Comparison of ENCODE assay signal across 1 cellular context in the genomic region with DNA sequence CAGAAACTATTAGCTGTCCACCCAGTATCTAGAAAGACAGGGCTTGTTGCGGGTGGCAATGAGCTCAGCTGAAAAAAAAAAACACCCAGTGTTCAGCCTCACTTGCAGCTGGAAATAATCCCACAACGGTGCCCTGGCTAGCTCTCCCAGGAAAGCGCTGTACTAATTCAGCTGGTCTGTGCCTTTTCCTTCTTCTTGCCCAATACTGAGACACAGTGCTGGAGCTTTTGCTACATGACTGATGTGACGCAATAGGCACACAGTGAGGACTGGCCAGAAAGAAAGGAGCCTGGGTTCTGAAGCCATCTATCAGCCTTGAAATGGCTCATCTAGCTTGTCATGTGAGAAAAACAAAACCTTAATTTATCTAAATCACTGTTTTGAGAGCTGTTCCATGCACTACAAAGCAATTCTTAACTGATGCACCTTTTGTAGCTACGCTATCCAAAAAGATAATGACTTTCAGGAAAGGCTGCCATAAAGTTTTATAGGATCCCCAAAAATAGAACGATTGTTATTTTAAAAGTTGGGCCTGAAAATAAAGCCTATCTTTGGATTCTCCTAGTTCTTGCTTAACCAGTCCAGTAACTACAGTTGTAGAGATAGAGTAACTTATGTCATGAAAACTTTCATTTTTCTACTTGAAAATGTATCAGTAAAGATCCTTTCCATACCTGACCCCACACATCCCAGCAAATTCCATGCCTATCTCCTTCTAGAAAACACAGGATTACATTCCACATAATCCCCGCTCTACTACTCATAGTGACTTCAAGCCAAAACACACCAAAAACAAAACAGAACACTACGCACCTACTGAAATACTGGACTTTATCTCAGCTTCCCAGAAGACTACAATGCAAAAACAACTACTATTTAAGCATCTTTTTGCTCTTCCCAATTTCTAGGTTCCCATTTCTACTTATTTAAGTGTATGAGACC.
A peak's percentile ranks its signal among the peaks of the same experiment; 100 is the strongest.
TF ChIP-seq lines count a peak whose summit lies in the region.

No MANE protein-coding gene starts in this region.

TF ChIP-seq in HepG2, 621 proteins besides CTCF, POLR2A, EP300 and RAD21 (continued from another document and continues in another):
- no peak for TF ChIP-seq IKZF5 (CRISPR knock-in tag; IDR thresholded peaks at IDR 0.05)
- TF ChIP-seq HNRNPLL (IDR thresholded peaks at IDR 0.05; ENCODE audit: low read depth, low read length, poor library complexity, severe bottlenecking): no peak
- no peak for TF ChIP-seq POLR2AphosphoS5 (IDR thresholded peaks at IDR 0.05; ENCODE audit: low read depth, low read length)
- TF ChIP-seq GATAD2A (CRISPR knock-in tag; IDR thresholded peaks at IDR 0.05): peak; percentile 86
- TF ChIP-seq, protein P1, sequence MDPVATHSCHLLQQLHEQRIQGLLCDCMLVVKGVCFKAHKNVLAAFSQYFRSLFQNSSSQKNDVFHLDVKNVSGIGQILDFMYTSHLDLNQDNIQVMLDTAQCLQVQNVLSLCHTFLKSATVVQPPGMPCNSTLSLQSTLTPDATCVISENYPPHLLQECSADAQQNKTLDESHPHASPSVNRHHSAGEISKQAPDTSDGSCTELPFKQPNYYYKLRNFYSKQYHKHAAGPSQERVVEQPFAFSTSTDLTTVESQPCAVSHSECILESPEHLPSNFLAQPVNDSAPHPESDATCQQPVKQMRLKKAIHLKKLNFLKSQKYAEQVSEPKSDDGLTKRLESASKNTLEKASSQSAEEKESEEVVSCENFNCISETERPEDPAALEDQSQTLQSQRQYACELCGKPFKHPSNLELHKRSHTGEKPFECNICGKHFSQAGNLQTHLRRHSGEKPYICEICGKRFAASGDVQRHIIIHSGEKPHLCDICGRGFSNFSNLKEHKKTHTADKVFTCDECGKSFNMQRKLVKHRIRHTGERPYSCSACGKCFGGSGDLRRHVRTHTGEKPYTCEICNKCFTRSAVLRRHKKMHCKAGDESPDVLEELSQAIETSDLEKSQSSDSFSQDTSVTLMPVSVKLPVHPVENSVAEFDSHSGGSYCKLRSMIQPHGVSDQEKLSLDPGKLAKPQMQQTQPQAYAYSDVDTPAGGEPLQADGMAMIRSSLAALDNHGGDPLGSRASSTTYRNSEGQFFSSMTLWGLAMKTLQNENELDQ (CRISPR knock-in tag; IDR thresholded peaks at IDR 0.05; ENCODE audit: borderline replicate concordance): no peak
- TF ChIP-seq MAF1 (CRISPR knock-in tag; IDR thresholded peaks at IDR 0.05; ENCODE audit: borderline replicate concordance): no peak
- no peak for TF ChIP-seq ZNF572 (CRISPR knock-in tag; IDR thresholded peaks at IDR 0.05)
- 0 out of 2 replicates have a peak, but pooled peaks have one; percentile 29 for TF ChIP-seq ZNF121 (CRISPR knock-in tag; IDR thresholded peaks at IDR 0.05)
- TF ChIP-seq TFDP2 (CRISPR knock-in tag; IDR thresholded peaks at IDR 0.05): no peak
- no peak for TF ChIP-seq LCORL (IDR thresholded peaks at IDR 0.05)
- peak; percentile 60; the same call in 1 of the 2 replicates for TF ChIP-seq LCORL (CRISPR knock-in tag; IDR thresholded peaks at IDR 0.05)
- TF ChIP-seq NR0B2 (CRISPR knock-in tag; IDR thresholded peaks at IDR 0.05): no peak
- 0 out of 2 replicates have a peak, but pooled peaks have one; percentile 21 for TF ChIP-seq RCOR2 (CRISPR knock-in tag; IDR thresholded peaks at IDR 0.05)
- no peak for TF ChIP-seq SSRP1 (CRISPR knock-in tag; IDR thresholded peaks at IDR 0.05)
- no peak for TF ChIP-seq ZNF615 (CRISPR knock-in tag; IDR thresholded peaks at IDR 0.05; ENCODE audit: borderline replicate concordance)
- no peak for TF ChIP-seq ZSCAN30 (CRISPR knock-in tag; IDR thresholded peaks at IDR 0.05)
- TF ChIP-seq RXRB (CRISPR knock-in tag; IDR thresholded peaks at IDR 0.05; ENCODE audit: borderline replicate concordance): peak; percentile 34; the same call in 1 of the 2 replicates
- TF ChIP-seq, protein P2, sequence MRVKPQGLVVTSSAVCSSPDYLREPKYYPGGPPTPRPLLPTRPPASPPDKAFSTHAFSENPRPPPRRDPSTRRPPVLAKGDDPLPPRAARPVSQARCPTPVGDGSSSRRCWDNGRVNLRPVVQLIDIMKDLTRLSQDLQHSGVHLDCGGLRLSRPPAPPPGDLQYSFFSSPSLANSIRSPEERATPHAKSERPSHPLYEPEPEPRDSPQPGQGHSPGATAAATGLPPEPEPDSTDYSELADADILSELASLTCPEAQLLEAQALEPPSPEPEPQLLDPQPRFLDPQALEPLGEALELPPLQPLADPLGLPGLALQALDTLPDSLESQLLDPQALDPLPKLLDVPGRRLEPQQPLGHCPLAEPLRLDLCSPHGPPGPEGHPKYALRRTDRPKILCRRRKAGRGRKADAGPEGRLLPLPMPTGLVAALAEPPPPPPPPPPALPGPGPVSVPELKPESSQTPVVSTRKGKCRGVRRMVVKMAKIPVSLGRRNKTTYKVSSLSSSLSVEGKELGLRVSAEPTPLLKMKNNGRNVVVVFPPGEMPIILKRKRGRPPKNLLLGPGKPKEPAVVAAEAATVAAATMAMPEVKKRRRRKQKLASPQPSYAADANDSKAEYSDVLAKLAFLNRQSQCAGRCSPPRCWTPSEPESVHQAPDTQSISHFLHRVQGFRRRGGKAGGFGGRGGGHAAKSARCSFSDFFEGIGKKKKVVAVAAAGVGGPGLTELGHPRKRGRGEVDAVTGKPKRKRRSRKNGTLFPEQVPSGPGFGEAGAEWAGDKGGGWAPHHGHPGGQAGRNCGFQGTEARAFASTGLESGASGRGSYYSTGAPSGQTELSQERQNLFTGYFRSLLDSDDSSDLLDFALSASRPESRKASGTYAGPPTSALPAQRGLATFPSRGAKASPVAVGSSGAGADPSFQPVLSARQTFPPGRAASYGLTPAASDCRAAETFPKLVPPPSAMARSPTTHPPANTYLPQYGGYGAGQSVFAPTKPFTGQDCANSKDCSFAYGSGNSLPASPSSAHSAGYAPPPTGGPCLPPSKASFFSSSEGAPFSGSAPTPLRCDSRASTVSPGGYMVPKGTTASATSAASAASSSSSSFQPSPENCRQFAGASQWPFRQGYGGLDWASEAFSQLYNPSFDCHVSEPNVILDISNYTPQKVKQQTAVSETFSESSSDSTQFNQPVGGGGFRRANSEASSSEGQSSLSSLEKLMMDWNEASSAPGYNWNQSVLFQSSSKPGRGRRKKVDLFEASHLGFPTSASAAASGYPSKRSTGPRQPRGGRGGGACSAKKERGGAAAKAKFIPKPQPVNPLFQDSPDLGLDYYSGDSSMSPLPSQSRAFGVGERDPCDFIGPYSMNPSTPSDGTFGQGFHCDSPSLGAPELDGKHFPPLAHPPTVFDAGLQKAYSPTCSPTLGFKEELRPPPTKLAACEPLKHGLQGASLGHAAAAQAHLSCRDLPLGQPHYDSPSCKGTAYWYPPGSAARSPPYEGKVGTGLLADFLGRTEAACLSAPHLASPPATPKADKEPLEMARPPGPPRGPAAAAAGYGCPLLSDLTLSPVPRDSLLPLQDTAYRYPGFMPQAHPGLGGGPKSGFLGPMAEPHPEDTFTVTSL (CRISPR knock-in tag; IDR thresholded peaks at IDR 0.05; ENCODE audit: borderline replicate concordance): no peak
- TF ChIP-seq ZNF317 (CRISPR knock-in tag; IDR thresholded peaks at IDR 0.05): no peak
- TF ChIP-seq HNF4A (CRISPR knock-in tag; IDR thresholded peaks at IDR 0.05): peak; percentile 26
- no peak for TF ChIP-seq ZSCAN20 (CRISPR knock-in tag; IDR thresholded peaks at IDR 0.05; ENCODE audit: borderline replicate concordance)
- no peak for TF ChIP-seq PRPF4 (IDR thresholded peaks at IDR 0.05; ENCODE audit: low read depth, low read length, poor library complexity, severe bottlenecking)
- no peak for TF ChIP-seq SOX6 (IDR thresholded peaks at IDR 0.05)
- peak; percentile 33; the same call in 1 of the 2 replicates for TF ChIP-seq SOX6 (CRISPR knock-in tag; IDR thresholded peaks at IDR 0.05)
- TF ChIP-seq KDM3A (CRISPR knock-in tag; IDR thresholded peaks at IDR 0.05; ENCODE audit: low read depth): no peak
- TF ChIP-seq KDM5A (IDR thresholded peaks at IDR 0.05; ENCODE audit: borderline replicate concordance, low read length): no peak
- TF ChIP-seq ZNF7 (CRISPR knock-in tag; IDR thresholded peaks at IDR 0.05): no peak
- no peak for TF ChIP-seq REL (CRISPR knock-in tag; conservative IDR thresholded peaks at IDR 0.05)
- TF ChIP-seq SIN3A (IDR thresholded peaks at IDR 0.05; ENCODE audit: borderline replicate concordance, low read depth, low read length): no peak
- TF ChIP-seq ZNF44 (CRISPR knock-in tag; IDR thresholded peaks at IDR 0.05): no peak
- TF ChIP-seq ESRRA (CRISPR knock-in tag; IDR thresholded peaks at IDR 0.05; ENCODE audit: low read depth): no peak
- TF ChIP-seq ZNF230 (CRISPR knock-in tag; IDR thresholded peaks at IDR 0.05): no peak
- TF ChIP-seq MED13 (CRISPR knock-in tag; IDR thresholded peaks at IDR 0.05): no peak
- TF ChIP-seq, protein P3, sequence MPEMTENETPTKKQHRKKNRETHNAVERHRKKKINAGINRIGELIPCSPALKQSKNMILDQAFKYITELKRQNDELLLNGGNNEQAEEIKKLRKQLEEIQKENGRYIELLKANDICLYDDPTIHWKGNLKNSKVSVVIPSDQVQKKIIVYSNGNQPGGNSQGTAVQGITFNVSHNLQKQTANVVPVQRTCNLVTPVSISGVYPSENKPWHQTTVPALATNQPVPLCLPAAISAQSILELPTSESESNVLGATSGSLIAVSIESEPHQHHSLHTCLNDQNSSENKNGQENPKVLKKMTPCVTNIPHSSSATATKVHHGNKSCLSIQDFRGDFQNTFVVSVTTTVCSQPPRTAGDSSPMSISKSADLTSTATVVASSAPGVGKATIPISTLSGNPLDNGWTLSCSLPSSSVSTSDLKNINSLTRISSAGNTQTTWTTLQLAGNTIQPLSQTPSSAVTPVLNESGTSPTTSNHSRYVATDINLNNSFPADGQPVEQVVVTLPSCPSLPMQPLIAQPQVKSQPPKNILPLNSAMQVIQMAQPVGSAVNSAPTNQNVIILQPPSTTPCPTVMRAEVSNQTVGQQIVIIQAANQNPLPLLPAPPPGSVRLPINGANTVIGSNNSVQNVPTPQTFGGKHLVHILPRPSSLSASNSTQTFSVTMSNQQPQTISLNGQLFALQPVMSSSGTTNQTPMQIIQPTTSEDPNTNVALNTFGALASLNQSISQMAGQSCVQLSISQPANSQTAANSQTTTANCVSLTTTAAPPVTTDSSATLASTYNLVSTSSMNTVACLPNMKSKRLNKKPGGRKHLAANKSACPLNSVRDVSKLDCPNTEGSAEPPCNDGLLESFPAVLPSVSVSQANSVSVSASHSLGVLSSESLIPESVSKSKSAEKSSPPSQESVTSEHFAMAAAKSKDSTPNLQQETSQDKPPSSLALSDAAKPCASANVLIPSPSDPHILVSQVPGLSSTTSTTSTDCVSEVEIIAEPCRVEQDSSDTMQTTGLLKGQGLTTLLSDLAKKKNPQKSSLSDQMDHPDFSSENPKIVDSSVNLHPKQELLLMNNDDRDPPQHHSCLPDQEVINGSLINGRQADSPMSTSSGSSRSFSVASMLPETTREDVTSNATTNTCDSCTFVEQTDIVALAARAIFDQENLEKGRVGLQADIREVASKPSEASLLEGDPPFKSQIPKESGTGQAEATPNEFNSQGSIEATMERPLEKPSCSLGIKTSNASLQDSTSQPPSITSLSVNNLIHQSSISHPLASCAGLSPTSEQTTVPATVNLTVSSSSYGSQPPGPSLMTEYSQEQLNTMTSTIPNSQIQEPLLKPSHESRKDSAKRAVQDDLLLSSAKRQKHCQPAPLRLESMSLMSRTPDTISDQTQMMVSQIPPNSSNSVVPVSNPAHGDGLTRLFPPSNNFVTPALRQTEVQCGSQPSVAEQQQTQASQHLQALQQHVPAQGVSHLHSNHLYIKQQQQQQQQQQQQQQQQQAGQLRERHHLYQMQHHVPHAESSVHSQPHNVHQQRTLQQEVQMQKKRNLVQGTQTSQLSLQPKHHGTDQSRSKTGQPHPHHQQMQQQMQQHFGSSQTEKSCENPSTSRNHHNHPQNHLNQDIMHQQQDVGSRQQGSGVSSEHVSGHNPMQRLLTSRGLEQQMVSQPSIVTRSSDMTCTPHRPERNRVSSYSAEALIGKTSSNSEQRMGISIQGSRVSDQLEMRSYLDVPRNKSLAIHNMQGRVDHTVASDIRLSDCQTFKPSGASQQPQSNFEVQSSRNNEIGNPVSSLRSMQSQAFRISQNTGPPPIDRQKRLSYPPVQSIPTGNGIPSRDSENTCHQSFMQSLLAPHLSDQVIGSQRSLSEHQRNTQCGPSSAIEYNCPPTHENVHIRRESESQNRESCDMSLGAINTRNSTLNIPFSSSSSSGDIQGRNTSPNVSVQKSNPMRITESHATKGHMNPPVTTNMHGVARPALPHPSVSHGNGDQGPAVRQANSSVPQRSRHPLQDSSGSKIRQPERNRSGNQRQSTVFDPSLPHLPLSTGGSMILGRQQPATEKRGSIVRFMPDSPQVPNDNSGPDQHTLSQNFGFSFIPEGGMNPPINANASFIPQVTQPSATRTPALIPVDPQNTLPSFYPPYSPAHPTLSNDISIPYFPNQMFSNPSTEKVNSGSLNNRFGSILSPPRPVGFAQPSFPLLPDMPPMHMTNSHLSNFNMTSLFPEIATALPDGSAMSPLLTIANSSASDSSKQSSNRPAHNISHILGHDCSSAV (CRISPR knock-in tag; IDR thresholded peaks at IDR 0.05; ENCODE audit: borderline replicate concordance): no peak
- TF ChIP-seq ATF4 (CRISPR knock-in tag; IDR thresholded peaks at IDR 0.05): peak in 1 of 2 experiments; percentile 96; a peak in 2 of 4 replicates
